8 cellular contexts compared by ENCODE assay signal in genomic region chr12:12725956-12726542, GRCh38. TPM values are rescaled to one million over a fixed set of nuclear protein-coding genes. Genes with fewer than 3 reads are reported as not detected.
DNase-seq lines count a peak whose midpoint lies in the region; ATAC-seq, FAIRE-seq and TF ChIP-seq lines count a peak whose summit lies in the region.

No MANE protein-coding gene starts in this region.

- in situ Hi-C loops in K562 (cut with MboI), result no loop called here

- intact Hi-C loops in K562 (cut with micrococcal nuclease), result loop anchor here (1.0 to 5.0 kb wide), 2 partner anchors 9 to 61 kb away; partner anchors contain the start of genes APOLD1 and CDKN1B
- intact Hi-C loops in aorta (cut with DNase I), result loop anchor here (1.0 to 10.0 kb wide), 4 partner anchors 9 to 379 kb away; partner anchors contain the start of genes APOLD1 (in 1 of the 2), CDKN1B (in 1 of the 2) and GSG1 (in 1 of the 2)

- POLR2A ChIA-PET in K562 (lab: Yijun Ruan, JAX), result interaction anchor here (0.7 to 1.2 kb wide), 6 partner anchors 10 to 1025 kb away, joined by 3 to 11 read pairs (median 3); partner anchors contain the start of gene MANSC1

- ATAC-seq in stimulated activated naive CD8-positive, alpha-beta T cell treated with anti-CD3 and anti-CD28 coated beads, Interleukin-15, Interleukin-2, amounts not matched to agents 100 U/mL and 50 U/mL, for 24 hours, result no peak
- ATAC-seq in K562 (no peak), memory B cell (ENCODE audit: low read depth) (no peak), aorta (ENCODE audit: low FRiP score) (no peak), HG03378 (IDR thresholded peaks at IDR 0.05; ENCODE audit: unreplicated experiment) (no peak)

- H3K27ac ChIP-seq in K562 (ENCODE audit: extremely low read depth, low read depth, low read length), result peak overlapping the region; percentile 97
- peak overlapping the region in 1 of 2 donors; percentile 73 for H3K27ac ChIP-seq in aorta (ENCODE audit: low read depth in 1 of 2, low read length in 2 of 2)

- H3K27me3 ChIP-seq in K562 (ENCODE audit: control insufficient read depth in 2 of 2, insufficient read depth in 2 of 2, low read length in 2 of 2) (no peaks in the 10 kb centered on the region), aorta (ENCODE audit: control insufficient read depth in 1 of 2, insufficient read depth in 2 of 2, low read length in 1 of 2) (no peaks in the 10 kb centered on the region)

- H3K36me3 ChIP-seq in K562 (ENCODE audit: control insufficient read depth, insufficient read depth, low read length) (peaks cover 14% of the 10 kb centered on the region; the same call in 2 of the 3 replicates), aorta (ENCODE audit: control insufficient read depth in 1 of 2, insufficient read depth in 2 of 2, low read length in 1 of 2) (no peaks in the 10 kb centered on the region)

- H3K27me3 Mint-ChIP-seq in stimulated activated naive CD8-positive, alpha-beta T cell treated with anti-CD3 and anti-CD28 coated beads, Interleukin-15, Interleukin-2, amounts not matched to agents 100 ng/mL and 50 ng/mL, for 24 hours, result peaks cover 4% of the 10 kb centered on the region
- no peaks in the 10 kb centered on the region for H3K27me3 Mint-ChIP-seq in memory B cell

- no peaks in the 10 kb centered on the region for H4K20me1 ChIP-seq in K562 (replicated peaks; ENCODE audit: control insufficient read depth, insufficient read depth, low read length)

- no peak for DNase-seq in stimulated activated naive CD8-positive, alpha-beta T cell treated with anti-CD3 and anti-CD28 coated beads, Interleukin-15, Interleukin-2, amounts not matched to agents 100 U/mL and 50 U/mL, for 24 hours
- DNase-seq in K562 (ENCODE audit: extremely low read depth in 1 of 4, low spot score in 3 of 4) (no peak), memory B cell (ENCODE audit: low spot score in 2 of 2) (no peak), aorta (no peak), NCI-H69 (lab: John Stamatoyannopoulos, UW) (no peak), cortex of kidney (lab: John Stamatoyannopoulos, UW) (no peak)

- H2AFZ ChIP-seq in K562 (ENCODE audit: low read depth, low read length), result peak overlapping the region; percentile 44; the same call in 1 of the 2 replicates

- peaks cover 62% of the 10 kb centered on the region for H3K4me1 Mint-ChIP-seq in stimulated activated naive CD8-positive, alpha-beta T cell treated with anti-CD3 and anti-CD28 coated beads, Interleukin-15, Interleukin-2, amounts not matched to agents 100 ng/mL and 50 ng/mL, for 24 hours (ENCODE audit: low read depth)
- peaks cover 24% of the 10 kb centered on the region for H3K4me1 Mint-ChIP-seq in memory B cell

- FAIRE-seq in K562 (lab: Jason Lieb, UNC), result no peak

- peaks cover 46% of the 10 kb centered on the region for H3K36me3 Mint-ChIP-seq in stimulated activated naive CD8-positive, alpha-beta T cell treated with anti-CD3 and anti-CD28 coated beads, Interleukin-15, Interleukin-2, amounts not matched to agents 100 ng/mL and 50 ng/mL, for 24 hours (ENCODE audit: low read depth)
- peaks cover 7% of the 10 kb centered on the region for H3K36me3 Mint-ChIP-seq in memory B cell

- peak overlapping the region; percentile 57 for H3K4me3 ChIP-seq in K562
- H3K4me3 ChIP-seq in aorta (ENCODE audit: low read length in 2 of 2), result peak overlapping the region; percentile 37 to 74

- TF ChIP-seq POLR2A in K562 (conservative IDR thresholded peaks at IDR 0.05), result no peak; the same call in 1 of the 2 replicates

- no peaks in the 10 kb centered on the region for H3K9me1 ChIP-seq in K562 (ENCODE audit: control insufficient read depth, insufficient read depth, low read length)

- H3K4me3 Mint-ChIP-seq in stimulated activated naive CD8-positive, alpha-beta T cell treated with anti-CD3 and anti-CD28 coated beads, Interleukin-15, Interleukin-2, amounts not matched to agents 100 ng/mL and 50 ng/mL, for 24 hours, result peak overlapping the region; percentile 94
- peak overlapping the region; percentile 95 for H3K4me3 Mint-ChIP-seq in memory B cell

- H3K79me2 ChIP-seq in K562 (ENCODE audit: control insufficient read depth, insufficient read depth, low read length), result peaks cover 78% of the 10 kb centered on the region

- CTCF ChIA-PET in K562 (lab: Yijun Ruan, JAX; ENCODE audit: low intra/inter-chr PET ratio), result interaction anchor here (0.6 kb wide), 1 partner anchor 10 kb away, joined by 3 read pairs; no protein-coding TSS in a partner anchor

- peak overlapping the region; percentile 97 for H3K27ac Mint-ChIP-seq in stimulated activated naive CD8-positive, alpha-beta T cell treated with anti-CD3 and anti-CD28 coated beads, Interleukin-15, Interleukin-2, amounts not matched to agents 100 ng/mL and 50 ng/mL, for 24 hours
- peak overlapping the region; percentile 95 for H3K27ac Mint-ChIP-seq in memory B cell

- H3K9me3 ChIP-seq in K562 (replicated peaks; ENCODE audit: control insufficient read depth, insufficient read depth, low read depth, low read length) (no peaks in the 10 kb centered on the region), aorta (ENCODE audit: control insufficient read depth, low read length) (no peaks in the 10 kb centered on the region)

- WGBS in K562 (ENCODE audit: insufficient coverage, low coverage, missing lambda C conversion rate), result 0% methylated on average over 18 of the region's 26 CpGs
- 1 to 2% methylated on average over 26 of the region's 26 CpGs for WGBS in aorta, 2 donors

- peaks cover 6 to 18% of the 10 kb centered on the region in 2 experiments; a peak in 1 of 5 replicates for H3K4me1 ChIP-seq in K562 (replicated peaks in 1 of 2; ENCODE audit: control insufficient read depth in 2 of 2, insufficient read depth in 2 of 2, low read length in 2 of 2)
- H3K4me1 ChIP-seq in aorta (ENCODE audit: control insufficient read depth in 1 of 2, insufficient read depth in 2 of 2, low read length in 2 of 2), result no peaks in the 10 kb centered on the region

- TF ChIP-seq RAD21 in K562 (CRISPR knock-in tag; conservative IDR thresholded peaks at IDR 0.05 in 1 of 2, IDR thresholded peaks at IDR 0.05 in 1 of 2), result no peak

- BruUV-seq in K562 (replicated peaks; lab: Mats Ljungman, UMichigan), result no TSS peak

- peak overlapping the region; percentile 94 to 96 for H3K9ac ChIP-seq in K562 (ENCODE audit: insufficient read depth in 1 of 2, low read depth in 2 of 2, low read length in 2 of 2)

- H3K9me3 Mint-ChIP-seq in stimulated activated naive CD8-positive, alpha-beta T cell treated with anti-CD3 and anti-CD28 coated beads, Interleukin-15, Interleukin-2, amounts not matched to agents 100 ng/mL and 50 ng/mL, for 24 hours, result no peaks in the 10 kb centered on the region
- H3K9me3 Mint-ChIP-seq in memory B cell, result no peaks in the 10 kb centered on the region

- no peak for TF ChIP-seq EP300 in K562 (IDR thresholded peaks at IDR 0.05; ENCODE audit: low read length)

- no peak for TF ChIP-seq CTCF in K562 (IDR thresholded peaks at IDR 0.05 in 2 of 3, conservative IDR thresholded peaks at IDR 0.05 in 1 of 3; ENCODE audit: insufficient read depth in 2 of 3, low read depth in 1 of 3, low read length in 3 of 3)

- peak overlapping the region; percentile 89 for H3K4me2 ChIP-seq in K562 (ENCODE audit: insufficient read depth, low read length)

RNA-seq across cellular contexts. Expression of gene CDKN1B, which starts 8.9 kb away (rescaled TPM):
- 6.1 and 9.5 TPM in 2 replicates for total RNA-seq in K562 (2011; cell fraction: chromatin; rRNA removed; ENCODE audit: low replicate concordance)
- 15.8 and 17.9 TPM in 2 replicates for total RNA-seq in K562 (2011; cell fraction: nucleolus; rRNA removed)
- total RNA-seq in K562 (2011; cell fraction: nucleoplasm; rRNA removed), result 8.5 and 10.2 TPM in 2 replicates
- total RNA-seq in K562 (2014; rRNA removed) (32.0 and 35.2 TPM in 2 replicates), K562 (2014; rRNA removed; fragmentation: Illumina TruSeq; extraction: Trizol) (13.5 and 16.0 TPM in 2 replicates), K562 (2015; rRNA removed; fragmentation: Illumina TruSeq; extraction: Trizol) (16.8 and 18.6 TPM in 2 replicates), K562 (2021) (23.9 and 27.3 TPM in 2 replicates), aorta (10 to 100 TPM; 40.3 to 56.0 TPM)
- polyA plus RNA-seq in K562 (2011; rRNA removed) (12.9 and 13.7 TPM in 2 replicates), K562 (2014; fragmentation: Illumina TruSeq; extraction: Trizol) (15.5 and 17.5 TPM in 2 replicates), K562 (2014; fragmentation: Nextera tagmentation; extraction: Ambion mirVana) (1 to 10 TPM; 2.6 to 3.0 TPM), K562 (2014; rRNA removed) (21.0 and 21.9 TPM in 2 replicates), aorta (10 to 100 TPM; 47.6 to 64.3 TPM)
- polyA plus RNA-seq in K562 (2011; cell fraction: cytosol; rRNA removed), result 5.9 and 6.8 TPM in 2 replicates
- polyA plus RNA-seq in K562 (2011; cell fraction: nucleus; rRNA removed), result 10.1 and 11.6 TPM in 2 replicates
- polyA plus RNA-seq in K562 (2012), result 22.9 and 24.9 TPM in 2 replicates
- 8.8 and 9.9 TPM in 2 replicates for polyA minus RNA-seq in K562 (2011; rRNA and poly(A)+ RNA removed)
- 5.1 and 8.9 TPM in 2 replicates for polyA minus RNA-seq in K562 (2011; cell fraction: cytosol; rRNA and poly(A)+ RNA removed)
- 13.9 and 27.3 TPM in 2 replicates for polyA minus RNA-seq in K562 (2011; cell fraction: nucleus; rRNA and poly(A)+ RNA removed)

RNA-seq across cellular contexts. Expression of gene GPR19, which starts 30.1 kb away (rescaled TPM):
- total RNA-seq in K562 (2011; cell fraction: chromatin; rRNA removed; ENCODE audit: low replicate concordance), result 0.65 and 0.70 TPM in 2 replicates
- 0.53 TPM in 1 of 2 replicates, not detected in the other for total RNA-seq in K562 (2011; cell fraction: nucleolus; rRNA removed)
- 0.44 and 0.53 TPM in 2 replicates for total RNA-seq in K562 (2011; cell fraction: nucleoplasm; rRNA removed)
- total RNA-seq in K562 (2014; rRNA removed), result 0.08 TPM in 1 of 2 replicates, not detected in the other
- 0.73 and 0.76 TPM in 2 replicates for total RNA-seq in K562 (2014; rRNA removed; fragmentation: Illumina TruSeq; extraction: Trizol)
- total RNA-seq in K562 (2015; rRNA removed; fragmentation: Illumina TruSeq; extraction: Trizol), result 0.15 and 0.22 TPM in 2 replicates
- 0.35 TPM in 1 of 2 replicates, not detected in the other for total RNA-seq in K562 (2021)
- 0.35 and 0.40 TPM in 2 replicates for polyA plus RNA-seq in K562 (2011; rRNA removed)
- polyA plus RNA-seq in K562 (2011; cell fraction: cytosol; rRNA removed), result 0.07 and 0.46 TPM in 2 replicates
- polyA plus RNA-seq in K562 (2011; cell fraction: nucleus; rRNA removed), result 0.63 and 0.65 TPM in 2 replicates
- 0.16 and 0.44 TPM in 2 replicates for polyA plus RNA-seq in K562 (2012)
- 0.40 and 0.62 TPM in 2 replicates for polyA plus RNA-seq in K562 (2014; fragmentation: Illumina TruSeq; extraction: Trizol)
- polyA plus RNA-seq in K562 (2014; fragmentation: Nextera tagmentation; extraction: Ambion mirVana), result under 1 TPM; 0.22 to 0.35 TPM
- polyA plus RNA-seq in K562 (2014; rRNA removed), result 0.24 TPM in 1 of 2 replicates, not detected in the other
- polyA minus RNA-seq in K562 (2011; rRNA and poly(A)+ RNA removed), result 0.72 TPM in 1 of 2 replicates, not detected in the other
- polyA minus RNA-seq in K562 (2011; cell fraction: cytosol; rRNA and poly(A)+ RNA removed), result not detected in 2 replicates
- 0.78 TPM in 1 of 2 replicates, not detected in the other for polyA minus RNA-seq in K562 (2011; cell fraction: nucleus; rRNA and poly(A)+ RNA removed)
- under 1 TPM in 1 of 2 donors, not detected in 1; 0.36 TPM for total RNA-seq in aorta
- under 1 TPM in 1 of 2 donors, not detected in 1; 0.18 TPM for polyA plus RNA-seq in aorta

RNA-seq across cellular contexts. Expression of gene APOLD1, which starts 59.4 kb away (rescaled TPM):
- 1.2 and 1.3 TPM in 2 replicates for total RNA-seq in K562 (2011; cell fraction: chromatin; rRNA removed; ENCODE audit: low replicate concordance)
- total RNA-seq in K562 (2011; cell fraction: nucleolus; rRNA removed), result 1.6 and 1.7 TPM in 2 replicates
- total RNA-seq in K562 (2011; cell fraction: nucleoplasm; rRNA removed), result 2.1 and 2.5 TPM in 2 replicates
- 0.41 and 2.0 TPM in 2 replicates for total RNA-seq in K562 (2014; rRNA removed)
- 0.61 and 0.65 TPM in 2 replicates for total RNA-seq in K562 (2014; rRNA removed; fragmentation: Illumina TruSeq; extraction: Trizol)
- total RNA-seq in K562 (2015; rRNA removed; fragmentation: Illumina TruSeq; extraction: Trizol), result 1.1 TPM in 2 replicates
- 0.89 and 0.93 TPM in 2 replicates for total RNA-seq in K562 (2021)
- polyA plus RNA-seq in K562 (2011; rRNA removed), result 0.49 and 0.84 TPM in 2 replicates
- polyA plus RNA-seq in K562 (2011; cell fraction: cytosol; rRNA removed), result 0.30 and 0.35 TPM in 2 replicates
- 0.74 and 0.97 TPM in 2 replicates for polyA plus RNA-seq in K562 (2011; cell fraction: nucleus; rRNA removed)
- polyA plus RNA-seq in K562 (2012), result 0.82 and 1.4 TPM in 2 replicates
- 0.46 and 0.61 TPM in 2 replicates for polyA plus RNA-seq in K562 (2014; fragmentation: Illumina TruSeq; extraction: Trizol)
- under 1 TPM; 0.28 to 0.45 TPM for polyA plus RNA-seq in K562 (2014; fragmentation: Nextera tagmentation; extraction: Ambion mirVana)
- polyA plus RNA-seq in K562 (2014; rRNA removed), result 0.45 and 0.93 TPM in 2 replicates
- 0.74 and 1.1 TPM in 2 replicates for polyA minus RNA-seq in K562 (2011; rRNA and poly(A)+ RNA removed)
- 0.36 and 1.2 TPM in 2 replicates for polyA minus RNA-seq in K562 (2011; cell fraction: cytosol; rRNA and poly(A)+ RNA removed)
- 1.5 and 2.2 TPM in 2 replicates for polyA minus RNA-seq in K562 (2011; cell fraction: nucleus; rRNA and poly(A)+ RNA removed)
- total RNA-seq in aorta, result 10 to 100 TPM; 20.2 to 94.0 TPM
- polyA plus RNA-seq in aorta, result under 1 TPM; 0.67 to 0.75 TPM

Comparison
In these comparisons a context has a peak if more than half of its experiments do, and no peak if none do; other contexts are left out.
1. RNA of gene APOLD1, which starts 59.4 kb away (total RNA-seq): 20.2 to 94.0 TPM in aorta; 0.41 to 2.5 TPM in K562; every median in the first group is over 4 times any median in the second.